Comparison of ENCODE assay signal across 23 cellular contexts in genomic region chr4:108749119-108749518, GRCh38. TPM values are rescaled to one million over a fixed set of nuclear protein-coding genes. Genes with fewer than 3 reads are reported as not detected.
"Had no signal": no experiment of that assay in that cellular context is flagged by ENCODE, and none has a peak within 500 bp of the region (broad histone marks: within the 10 kb centered on the region; RNA-seq: fewer than 3 reads in every experiment).

No MANE protein-coding gene starts in this region.

- H3K27ac ChIP-seq: lower lobe of right lung, thoracic aorta had no signal

- H3K36me3 ChIP-seq: lower lobe of right lung, thoracic aorta had no signal

- ATAC-seq: activated T-cell treated with anti-CD3 and anti-CD28 coated beads, Interleukin-2, amount 50 U/mL, for 72 hours; left cardiac atrium; lower lobe of right lung had no signal

- H3K27ac Mint-ChIP-seq: activated naive CD8-positive, alpha-beta T cell; activated T-cell treated with anti-CD3 and anti-CD28 coated beads, Interleukin-2, amount 50 U/mL, for 72 hours; immature natural killer cell; mesothelial cell of epicardium; nephron progenitor cell had no signal

- H3K9me3 ChIP-seq: lower lobe of right lung, thoracic aorta had no signal

- DNase-seq: activated CD8-positive, alpha-beta memory T cell treated with anti-CD3 and anti-CD28 coated beads, Interleukin-2, amount 50 U/mL, for 48 hours; activated gamma-delta T cell; activated T-cell treated with anti-CD3 and anti-CD28 coated beads, Interleukin-2, amount 50 U/mL, for 72 hours; amniotic stem cell; central memory CD4-positive, alpha-beta T cell; cortex of kidney; effector CD4-positive, alpha-beta T cell; foreskin melanocyte; head of caudate nucleus; immature natural killer cell; left cardiac atrium; lower lobe of right lung; nephron progenitor cell; stimulated activated CD4-positive, alpha-beta T cell treated with anti-CD3 and anti-CD28 coated beads, Interleukin-12 subunit alpha, Interleukin-12 subunit beta, amount 100 ng/mL, for 4 hours; stimulated activated CD4-positive, alpha-beta T cell treated with anti-CD3 and anti-CD28 coated beads, Interleukin-2, amount 100 ng/mL, for 24 hours; T-helper 1 cell; T1000 had no signal

- H3K36me3 Mint-ChIP-seq: activated naive CD8-positive, alpha-beta T cell; immature natural killer cell; mesothelial cell of epicardium had no signal

- H3K4me1 Mint-ChIP-seq: immature natural killer cell, mesothelial cell of epicardium, nephron progenitor cell had no signal

- H3K9me3 Mint-ChIP-seq: activated T-cell treated with anti-CD3 and anti-CD28 coated beads, Interleukin-2, amount 50 U/mL, for 72 hours; mesothelial cell of epicardium; nephron progenitor cell had no signal

- H3K4me3 Mint-ChIP-seq: activated naive CD8-positive, alpha-beta T cell; activated T-cell treated with anti-CD3 and anti-CD28 coated beads, Interleukin-2, amount 50 U/mL, for 72 hours; immature natural killer cell; mesothelial cell of epicardium; nephron progenitor cell had no signal

- H3K27me3 Mint-ChIP-seq: activated naive CD8-positive, alpha-beta T cell had no signal

- H3K4me3 ChIP-seq: lower lobe of right lung, thoracic aorta had no signal

- H3K4me1 ChIP-seq: lower lobe of right lung had no signal

RNA-seq across cellular contexts. Expression of gene ETNPPL, which starts 13.7 kb away (rescaled TPM):
- total RNA-seq: activated T-cell treated with anti-CD3 and anti-CD28 coated beads, Interleukin-2, amount 50 U/mL, for 72 hours; endothelial cell of umbilical vein; fibroblast of lung; lower lobe of right lung; mesothelial cell of epicardium; osteocyte; thoracic aorta had no signal
- polyA plus RNA-seq: endothelial cell of umbilical vein, fibroblast of lung, immature natural killer cell had no signal
